Comparison of ENCODE assay signal across 8 cellular contexts in the genomic region with DNA sequence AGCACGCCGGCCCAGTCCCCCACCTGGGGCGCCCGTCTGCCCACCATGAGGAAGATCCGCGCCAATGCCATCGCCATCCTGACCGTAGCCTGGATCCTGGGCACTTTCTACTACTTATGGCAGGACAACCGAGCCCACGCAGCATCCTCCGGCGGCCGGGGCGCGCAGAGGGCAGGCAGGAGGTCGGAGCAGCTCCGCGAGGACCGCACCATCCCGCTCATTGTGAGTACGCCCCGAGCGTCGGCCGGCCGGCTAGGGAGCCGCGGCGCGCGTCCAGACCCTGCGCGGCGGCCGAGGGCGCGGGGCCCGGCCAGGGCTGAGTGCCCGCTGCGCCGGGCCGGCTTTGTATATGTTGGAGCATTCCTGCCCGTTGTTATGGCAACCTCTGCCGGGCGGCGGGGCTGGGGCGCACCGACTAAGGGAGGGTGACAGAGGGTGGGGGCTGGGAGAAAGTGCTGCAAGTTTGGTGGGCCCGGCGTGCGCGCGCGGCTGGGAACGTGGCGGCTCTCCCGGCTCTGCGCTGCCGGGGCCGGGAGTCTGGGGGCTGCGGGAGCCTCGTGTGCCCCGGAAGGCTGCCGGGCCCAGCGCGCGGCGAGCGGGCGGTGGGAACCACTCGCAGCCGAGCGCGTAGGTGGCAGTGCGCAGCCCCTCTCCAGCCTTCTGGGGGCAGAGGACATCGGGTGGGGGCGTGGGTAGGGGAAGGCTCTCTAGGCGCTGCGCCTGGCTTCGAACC. TPM values are rescaled to one million over a fixed set of nuclear protein-coding genes. Genes with fewer than 3 reads are reported as not detected.
DNase-seq lines count a peak whose midpoint lies in the region; ATAC-seq, FAIRE-seq and TF ChIP-seq lines count a peak whose summit lies in the region.

No MANE protein-coding gene starts in this region.

- TF ChIP-seq POLR2A in breast epithelium (IDR thresholded peaks at IDR 0.05) (no peak), HepG2 (IDR thresholded peaks at IDR 0.05; ENCODE audit: insufficient read depth in 1 of 2, low read depth in 2 of 2, low read length in 2 of 2) (no peak)

- no peak overlapping the region for H3K27ac Mint-ChIP-seq in CD4-positive, alpha-beta T cell

- in situ Hi-C loops in HepG2 (cut with HindIII; ENCODE audit: extremely low pct_ligation_motif_present, low pct_unique_long_range_greater_than_20kb): loop anchor here (5.0 kb wide), 1 partner anchor 92 kb away; no protein-coding TSS in a partner anchor

- intact Hi-C loops in CD4-positive, alpha-beta T cell (cut with DNase I, micrococcal nuclease): no loop called here
- intact Hi-C loops in breast epithelium (cut with DNase I; ENCODE audit: low total_unique reads): no loop called here
- intact Hi-C loops in HepG2 (cut with micrococcal nuclease; ENCODE audit: unreplicated experiment): loop anchor here (1.0 kb wide), 1 partner anchor 27 kb away; no protein-coding TSS in a partner anchor
- intact Hi-C loops in tibial artery (cut with DNase I; ENCODE audit: low total_unique reads): loop anchor here (5.0 kb wide), 1 partner anchor 97 kb away; no protein-coding TSS in a partner anchor

- no peaks in the 10 kb centered on the region for H3K36me3 ChIP-seq in HUES64 (ENCODE audit: insufficient read depth, low read length)
- H3K36me3 ChIP-seq in breast epithelium: no peaks in the 10 kb centered on the region
- no peaks in the 10 kb centered on the region for H3K36me3 ChIP-seq in HepG2 (replicated peaks in 1 of 2; ENCODE audit: control insufficient read depth in 1 of 2, insufficient read depth in 2 of 2, low read length in 2 of 2)
- H3K36me3 ChIP-seq in tibial artery: no peaks in the 10 kb centered on the region

- whole genome bisulfite sequencing in HUES64: under 1% methylated on average over 80 of the region's 80 CpGs
- WGBS in HepG2 (ENCODE audit: low lambda C conversion rate): 0% methylated on average over 3 of the region's 80 CpGs

- peak overlapping the region; percentile 79 for H3K4me2 ChIP-seq in HepG2 (ENCODE audit: low read depth, low read length)

- H3K79me2 ChIP-seq in HepG2 (ENCODE audit: insufficient read depth, low read length): no peaks in the 10 kb centered on the region

- TF ChIP-seq CTCF in CD4-positive, alpha-beta T cell (IDR thresholded peaks at IDR 0.05): no peak
- no peak for TF ChIP-seq CTCF in breast epithelium (IDR thresholded peaks at IDR 0.05)
- no peak for TF ChIP-seq CTCF in HepG2 (CRISPR knock-in tag; IDR thresholded peaks at IDR 0.05)
- no peak for TF ChIP-seq CTCF in tibial artery (IDR thresholded peaks at IDR 0.05)

- H3K27me3 ChIP-seq in CD4-positive, alpha-beta T cell (ENCODE audit: control insufficient read depth, insufficient read depth, low read length): peaks cover 64% of the 10 kb centered on the region
- H3K27me3 ChIP-seq in HUES64 (ENCODE audit: insufficient read depth, low read length) (peaks cover 58% of the 10 kb centered on the region), breast epithelium (peaks cover 2 to 13% of the 10 kb centered on the region in 2 donors), HepG2 (ENCODE audit: control insufficient read depth in 1 of 2, insufficient read depth in 2 of 2, low read length in 2 of 2) (peaks cover 6 to 35% of the 10 kb centered on the region in 2 experiments; a peak in 4 of 5 replicates), tibial artery (no peaks in the 10 kb centered on the region)

- no peak overlapping the region for H3K27ac ChIP-seq in CD4-positive, alpha-beta T cell (ENCODE audit: low read depth, low read length)
- no peak overlapping the region for H3K27ac ChIP-seq in HUES64 (ENCODE audit: low read depth, low read length)
- H3K27ac ChIP-seq in breast epithelium: peak overlapping the region; percentile 41 to 70
- no peak overlapping the region for H3K27ac ChIP-seq in HepG2 (ENCODE audit: extremely low read length, insufficient read depth, low read length)
- H3K27ac ChIP-seq in tibial artery: peak overlapping the region; percentile 53 to 79

- H3K9me3 ChIP-seq in CD4-positive, alpha-beta T cell (ENCODE audit: control insufficient read depth, low read length): no peaks in the 10 kb centered on the region
- H3K9me3 ChIP-seq in HUES64 (ENCODE audit: insufficient read depth, low read depth, low read length) (no peaks in the 10 kb centered on the region), breast epithelium (no peaks in the 10 kb centered on the region), HepG2 (ENCODE audit: low read length) (no peaks in the 10 kb centered on the region), tibial artery (no peaks in the 10 kb centered on the region)

- FAIRE-seq in HepG2 (lab: Jason Lieb, UNC): no peak

- H2AFZ ChIP-seq in HepG2 (ENCODE audit: low read length): no peak overlapping the region

- H3K4me3 Mint-ChIP-seq in CD4-positive, alpha-beta T cell: peak overlapping the region; percentile 20

- H3K27me3 Mint-ChIP-seq in CD4-positive, alpha-beta T cell: peaks cover 72% of the 10 kb centered on the region

- H4K20me1 ChIP-seq in HepG2 (ENCODE audit: insufficient read depth, low read length): no peaks in the 10 kb centered on the region

- CTCF ChIA-PET in CD4-positive, alpha-beta T cell (lab: Charles Lee): no interaction called here
- CTCF ChIA-PET in HepG2 (lab: Yijun Ruan, JAX; ENCODE audit: low intra/inter-chr PET ratio, low total read pairs): interaction anchor here (0.9 to 1.2 kb wide), 2 partner anchors 27 kb away, joined by 3 read pairs; no protein-coding TSS in a partner anchor

- H3K9ac ChIP-seq in HUES64 (ENCODE audit: low read depth, low read length) (peak overlapping the region; percentile 70), HepG2 (ENCODE audit: insufficient read depth, low read depth, low read length) (no peak overlapping the region)

- no peaks in the 10 kb centered on the region for H3K9me3 Mint-ChIP-seq in CD4-positive, alpha-beta T cell

- H3K4me3 ChIP-seq in HUES64 (ENCODE audit: low read length) (peak overlapping the region; percentile 74), breast epithelium (peak overlapping the region; percentile 58 to 89 (median 63)), HepG2 (replicated peaks in 1 of 3; ENCODE audit: insufficient read depth in 1 of 3, low read depth in 2 of 3, low read length in 3 of 3) (peak overlapping the region; percentile 37 to 72 (median 67)), tibial artery (peak overlapping the region; percentile 59 to 67)

- H3K4me1 ChIP-seq in HUES64 (ENCODE audit: insufficient read depth, low read length) (peaks cover 10% of the 10 kb centered on the region; the same call in 1 of the 2 replicates), breast epithelium (no peaks in the 10 kb centered on the region), HepG2 (ENCODE audit: insufficient read depth, low read length) (peaks cover 20% of the 10 kb centered on the region), tibial artery (peaks cover 0 to 52% (median 40%) of the 10 kb centered on the region in 4 donors)

- ATAC-seq in CD4-positive, alpha-beta T cell (ENCODE audit: poor library complexity): no peak
- ATAC-seq in HepG2 (peak; percentile 61), GM19463 (IDR thresholded peaks at IDR 0.05; ENCODE audit: unreplicated experiment) (no peak)

- DNase-seq in CD4-positive, alpha-beta T cell: no peak
- DNase-seq in breast epithelium (ENCODE audit: low spot score in 2 of 2): no peak
- no peak for DNase-seq in HepG2 (ENCODE audit: low spot score)
- DNase-seq in tibial artery: no peak
- no peak for DNase-seq in cerebellum (ENCODE audit: low spot score)
- no peak for DNase-seq in activated CD8-positive, alpha-beta memory T cell treated with anti-CD3 and anti-CD28 coated beads, Interleukin-2, amount 50 U/mL, for 4 hours

- H3K36me3 Mint-ChIP-seq in CD4-positive, alpha-beta T cell (ENCODE audit: low read depth): no peaks in the 10 kb centered on the region

- H3K4me1 Mint-ChIP-seq in CD4-positive, alpha-beta T cell (ENCODE audit: low read depth): peaks cover 4% of the 10 kb centered on the region

- TF ChIP-seq RAD21 in HepG2 (CRISPR knock-in tag; IDR thresholded peaks at IDR 0.05): no peak

- POLR2A ChIA-PET in CD4-positive, alpha-beta T cell (lab: Charles Lee): no interaction called here
- POLR2A ChIA-PET in HepG2 (lab: Yijun Ruan, JAX): no interaction called here

- BruUV-seq in HepG2 (replicated peaks; lab: Mats Ljungman, UMichigan): no TSS peak

- TF ChIP-seq EP300 in HepG2 (IDR thresholded peaks at IDR 0.05; ENCODE audit: low read depth in 2 of 2, low read length in 2 of 2) (no peak), HepG2 (CRISPR knock-in tag; IDR thresholded peaks at IDR 0.05; ENCODE audit: borderline replicate concordance) (no peak)

TF ChIP-seq in HepG2, 621 proteins besides CTCF, POLR2A, EP300 and RAD21 (continues in another document):
- TF ChIP-seq HNRNPLL (IDR thresholded peaks at IDR 0.05; ENCODE audit: low read depth, low read length, poor library complexity, severe bottlenecking): peak; percentile 7
- no peak for TF ChIP-seq SRSF9 (IDR thresholded peaks at IDR 0.05; ENCODE audit: borderline replicate concordance, insufficient read depth, low read depth, low read length, poor library complexity, severe bottlenecking)

RNA-seq across cellular contexts. Expression of a gene that starts 0.5 kb away (rescaled TPM):
- not detected for total RNA-seq in CD4-positive, alpha-beta T cell
- 2.2 TPM for polyA plus RNA-seq in HUES64 (2013, experiment 1 of 2)
- 4.3 TPM for polyA plus RNA-seq in HUES64 (2013, experiment 2 of 2)
- total RNA-seq in breast epithelium: 10 to 100 TPM in 1 of 3 donors, 1 to 10 TPM in 2; 6.3 to 20.6 (median 8.8) TPM
- total RNA-seq in HepG2 (2016; rRNA removed; fragmentation: Illumina TruSeq; extraction: Trizol): 0.36 and 0.82 TPM in 2 replicates
- 0.10 and 0.18 TPM in 2 replicates for total RNA-seq in HepG2 (2016; cell fraction: cytosol; rRNA removed; fragmentation: Illumina TruSeq; extraction: Trizol; ENCODE audit: low read depth)
- total RNA-seq in HepG2 (2016; cell fraction: insoluble cytoplasmic fraction; rRNA removed; fragmentation: Illumina TruSeq; extraction: Trizol): 0.40 and 1.1 TPM in 2 replicates
- 0.28 and 0.68 TPM in 2 replicates for total RNA-seq in HepG2 (2016; cell fraction: membrane; rRNA removed; fragmentation: Illumina TruSeq; extraction: Trizol)
- 1.3 and 1.6 TPM in 2 replicates for total RNA-seq in HepG2 (2016; cell fraction: nucleus; rRNA removed; fragmentation: Illumina TruSeq; extraction: Trizol)
- 0.54 and 0.55 TPM in 2 replicates for polyA plus RNA-seq in HepG2 (2011; rRNA removed)
- 0.42 and 0.63 TPM in 2 replicates for polyA plus RNA-seq in HepG2 (2011; cell fraction: cytosol; rRNA removed)
- 0.72 and 0.73 TPM in 2 replicates for polyA plus RNA-seq in HepG2 (2011; cell fraction: nucleus; rRNA removed)
- 0.20 and 0.39 TPM in 2 replicates for polyA plus RNA-seq in HepG2 (2012)
- 0.09 and 0.34 TPM in 2 replicates for polyA plus RNA-seq in HepG2 (2016; cell fraction: cytosol; fragmentation: Illumina TruSeq; extraction: Trizol; ENCODE audit: low read depth)
- 0.35 and 0.51 TPM in 2 replicates for polyA plus RNA-seq in HepG2 (2016; cell fraction: insoluble cytoplasmic fraction; fragmentation: Illumina TruSeq; extraction: Trizol; ENCODE audit: low read depth)
- 0.32 and 0.44 TPM in 2 replicates for polyA plus RNA-seq in HepG2 (2016; cell fraction: membrane; fragmentation: Illumina TruSeq; extraction: Trizol; ENCODE audit: low read depth)
- polyA plus RNA-seq in HepG2 (2016; cell fraction: nucleus; fragmentation: Illumina TruSeq; extraction: Trizol; ENCODE audit: insufficient read depth, low read depth): 2.8 and 3.3 TPM in 2 replicates
- polyA minus RNA-seq in HepG2 (2011; rRNA and poly(A)+ RNA removed; ENCODE audit: low replicate concordance): 0.90 TPM in 1 of 2 replicates, not detected in the other
- polyA minus RNA-seq in HepG2 (2011; cell fraction: cytosol; rRNA and poly(A)+ RNA removed): 0.30 and 0.44 TPM in 2 replicates
- polyA minus RNA-seq in HepG2 (2011; cell fraction: nucleus; rRNA and poly(A)+ RNA removed): 0.13 TPM in 1 of 2 replicates, not detected in the other
- total RNA-seq in cerebellum: 9.3 TPM

Comparison
In these comparisons a context has a peak if more than half of its experiments do, and no peak if none do; other contexts are left out.
1. H3K27ac ChIP-seq: peak in breast epithelium (2 of 2) and tibial artery (2 of 2); none in CD4-positive, alpha-beta T cell (single experiment), HUES64 (single experiment) and HepG2 (single experiment).
2. intact Hi-C loops: an anchor here in HepG2 (1.0 kb wide) and tibial artery (5.0 kb wide); none called in CD4-positive, alpha-beta T cell and breast epithelium.
3. Peak in every context shown above with its lines, with median percentiles within 50 percentile points of each other: H3K4me3 ChIP-seq.